Comparison of ENCODE assay signal across 24 cellular contexts in the genomic region with DNA sequence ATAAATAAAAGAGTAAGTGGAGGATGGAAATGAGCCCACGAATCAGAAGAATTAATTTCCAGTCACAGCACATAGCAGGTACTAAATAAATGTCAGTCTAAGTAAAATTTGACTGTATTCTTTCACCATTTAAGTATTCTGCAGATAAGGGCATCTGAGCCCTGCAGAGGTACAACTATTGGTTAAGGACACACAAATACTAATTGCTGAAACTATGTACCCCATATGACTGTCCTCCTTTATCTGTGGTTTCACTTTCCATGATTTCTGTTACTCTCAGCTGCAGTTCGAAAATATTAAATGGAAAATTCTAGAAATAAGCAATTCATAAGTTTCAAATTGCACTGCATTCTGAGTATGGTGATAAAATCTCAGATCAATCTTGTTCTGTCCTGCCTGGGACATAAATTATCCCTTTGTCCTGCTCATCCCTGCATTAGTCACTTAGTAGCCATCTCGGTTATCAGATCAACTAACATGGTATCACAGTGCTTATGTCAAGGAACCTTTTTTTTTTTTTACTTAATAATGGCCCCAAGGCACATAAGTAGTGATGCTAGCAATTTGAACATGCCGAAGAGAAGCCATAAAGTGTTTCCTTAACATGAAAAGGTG.
"Had no signal": no experiment of that assay in that cellular context is flagged by ENCODE, and none has a peak within 500 bp of the region (broad histone marks: within the 10 kb centered on the region; RNA-seq: fewer than 3 reads in every experiment).

No MANE protein-coding gene starts in this region.

- H3K9me3 ChIP-seq: gastroesophageal sphincter, heart left ventricle, mucosa of descending colon, right lobe of liver, thoracic aorta, transverse colon, upper lobe of right lung, vagina had no signal

- H2AFZ ChIP-seq: hepatocyte, neural progenitor cell, parathyroid adenoma had no signal

- DNase-seq: cortex of kidney; endodermal cell; foreskin fibroblast; heart left ventricle; kidney; mucosa of descending colon; naive B cell; right lobe of liver; small intestine; stimulated activated CD4-positive, alpha-beta T cell treated with anti-CD3 and anti-CD28 coated beads, Interleukin-15, amount 100 ng/mL, for 24 hours; stimulated activated CD4-positive, alpha-beta T cell treated with anti-CD3 and anti-CD28 coated beads, Interleukin-2, amount 100 ng/mL, for 48 hours; stimulated activated naive B cell treated with anti-CD40 and anti-IgM and Interleukin-4, amounts not matched to agents 10 μg/mL and 1 μg/mL and 100 μg/mL, for 72 hours; transverse colon; upper lobe of right lung had no signal

- H3K9ac ChIP-seq: neural progenitor cell, parathyroid adenoma had no signal

- H3K27me3 ChIP-seq: gastroesophageal sphincter, heart left ventricle, hepatocyte, neural progenitor cell, right lobe of liver, transverse colon, upper lobe of right lung, vagina had no signal

- H3K4me3 ChIP-seq: gastroesophageal sphincter, heart left ventricle, hepatocyte, lung, mucosa of descending colon, neural progenitor cell, right lobe of liver, thoracic aorta, transverse colon, upper lobe of right lung, vagina had no signal

- H3K27ac ChIP-seq: epithelial cell of prostate, gastroesophageal sphincter, heart left ventricle, hepatocyte, neural progenitor cell, parathyroid adenoma, right lobe of liver, thoracic aorta, transverse colon, upper lobe of right lung, vagina had no signal

- H3K36me3 ChIP-seq: gastroesophageal sphincter, heart left ventricle, neural progenitor cell, right lobe of liver, thoracic aorta, transverse colon, upper lobe of right lung, vagina had no signal

- H3K4me1 ChIP-seq: gastroesophageal sphincter, heart left ventricle, right lobe of liver, transverse colon, upper lobe of right lung, vagina had no signal

- ATAC-seq: esophagus mucosa; gastroesophageal sphincter; heart left ventricle; left lobe of liver; mucosa of descending colon; right lobe of liver; stimulated activated naive B cell treated with anti-CD40 and anti-IgM and Interleukin-4, amounts not matched to agents 10 μg/mL and 1 μg/mL and 100 μg/mL, for 72 hours; upper lobe of right lung had no signal

- H3K4me2 ChIP-seq: hepatocyte, neural progenitor cell had no signal
